24 cellular contexts compared by ENCODE assay signal in genomic region chr2:27314709-27315108, GRCh38. TPM values are rescaled to one million over a fixed set of nuclear protein-coding genes. Genes with fewer than 3 reads are reported as not detected.
"Had no signal": no experiment of that assay in that cellular context is flagged by ENCODE, and none has a peak within 500 bp of the region (broad histone marks: within the 10 kb centered on the region; RNA-seq: fewer than 3 reads in every experiment).

No MANE protein-coding gene starts in this region.

- H2AFZ ChIP-seq: PC-9 had no signal

- H3K4me1 ChIP-seq: adrenal gland had no signal

- H3K27ac ChIP-seq: adrenal gland, PC-9 had no signal

- H3K27me3 ChIP-seq: adrenal gland had no signal

- ATAC-seq: activated CD4-positive, CD25-positive, alpha-beta regulatory T cell treated with anti-CD3 and anti-CD28 coated beads, Interleukin-2, amount 50 U/mL, for 24 hours; activated CD8-positive, alpha-beta T cell treated with anti-CD3 and anti-CD28 coated beads for 36 hours; activated T-cell treated with anti-CD3 and anti-CD28 coated beads, Interleukin-2, amount 50 U/mL, for 72 hours had no signal

- H3K4me3 ChIP-seq: adrenal gland, PC-9 had no signal

- H3K9me3 ChIP-seq: adrenal gland had no signal

- H3K4me2 ChIP-seq: PC-9 had no signal

- DNase-seq: activated CD4-positive, alpha-beta T cell treated with anti-CD3 and anti-CD28 coated beads for 4 hours; activated CD8-positive, alpha-beta memory T cell treated with anti-CD3 and anti-CD28 coated beads, Interleukin-2, amount 50 U/mL, for 4 hours; activated CD8-positive, alpha-beta T cell treated with anti-CD3 and anti-CD28 coated beads for 36 hours; activated naive CD4-positive, alpha-beta T cell treated with anti-CD3 and anti-CD28 coated beads, Interleukin-2, amount 50 U/mL, for 16 hours; activated naive CD8-positive, alpha-beta T cell treated with anti-CD3 and anti-CD28 coated beads, Interleukin-2, amount 10 ng/mL, durations not matched to agents 7 days and 5 days; activated T-cell treated with anti-CD3 and anti-CD28 coated beads, Interleukin-2, amount 50 U/mL, for 72 hours; adrenal gland; anterior cingulate cortex; Kasumi-1; KBM-7; NCI-H1092; NCI-H1417; NCI-H1694; NCI-H2029; NCI-H2107; NCI-H345; NCI-H510A; NCI-H526 treated with DMSO at 0.1 percent for 48 hours; PC-9; SHP77 treated with DMSO at 0.1 percent for 48 hours had no signal

RNA-seq across cellular contexts. Expression of gene TRIM54, which starts 32.5 kb away (rescaled TPM):
- total RNA-seq: SK-MEL-5 had no signal

RNA-seq across cellular contexts. Expression of gene DNAJC5G, which starts 39.5 kb away (rescaled TPM):
- total RNA-seq: activated CD8-positive, alpha-beta T cell treated with anti-CD3 and anti-CD28 coated beads for 36 hours; activated naive CD8-positive, alpha-beta T cell treated with anti-CD3 and anti-CD28 coated beads, Interleukin-2, amount 10 ng/mL, durations not matched to agents 7 days and 5 days; activated T-helper 2 cell treated with anti-CD3 and anti-CD28 coated beads, Interferon-gamma antibody, Interleukin-2, Interleukin-4, amounts not matched to agents 10 μg/mL and 5 μg/mL and 100 μg/mL, durations not matched to agents 14 hours and 24 hours and 36 hours; M059J; PC-9; SK-MEL-5 had no signal
